ENCODE assay signal across 14 cellular contexts in genomic region chr12:106170285-106170684, GRCh38. TPM values are rescaled to one million over a fixed set of nuclear protein-coding genes. Genes with fewer than 3 reads are reported as not detected.
DNase-seq lines count a peak whose midpoint lies in the region; TF ChIP-seq lines count a peak whose summit lies in the region.
"Had no signal": no experiment of that assay in that cellular context is flagged by ENCODE, and none has a peak within 500 bp of the region (broad histone marks: within the 10 kb centered on the region; RNA-seq: fewer than 3 reads in every experiment).

No MANE protein-coding gene starts in this region.

- DNase-seq in DMS 273 (lab: John Stamatoyannopoulos, UW; ENCODE audit: unreplicated experiment): peak; percentile 25
- DNase-seq in DMS 273 treated with DMSO at 0.1 percent for 48 hours (lab: John Stamatoyannopoulos, UW): no peak
- peak; percentile 34 for DNase-seq in T1000 (lab: John Stamatoyannopoulos, UW)
- peak; percentile 22 for DNase-seq in fibroblast of the aortic adventitia (ENCODE audit: low read depth)
- DNase-seq in stromal cell of bone marrow (ENCODE audit: low read depth): peak; percentile 56
- DNase-seq in T-helper 2 cell: no peak
- no peak for DNase-seq in stimulated activated naive CD4-positive, alpha-beta T cell treated with Interleukin-2 at 50 U/mL for 16 hours (lab: John Stamatoyannopoulos, UW)
- DNase-seq in NCI-H2029 treated with DMSO at 0.1 percent for 48 hours (lab: John Stamatoyannopoulos, UW): no peak
- DNase-seq: activated CD4-positive, alpha-beta T cell treated with anti-CD3 and anti-CD28 coated beads, Interleukin-2, amount 50 U/mL, for 1 hour; esophagus squamous epithelium; NCI-H2171 treated with DMSO at 0.1 percent for 48 hours had no signal

- no peak overlapping the region for H3K4me3 ChIP-seq in fibroblast of the aortic adventitia (ENCODE audit: low read depth, low read length)
- H3K4me3 ChIP-seq: esophagus squamous epithelium, skin epidermis, thoracic aorta had no signal

- TF ChIP-seq CTCF in fibroblast of the aortic adventitia (IDR thresholded peaks at IDR 0.05; ENCODE audit: insufficient read depth, low read length): no peak

RNA-seq across cellular contexts. Expression of gene NUAK1, which starts 31.5 kb away (rescaled TPM):
- total RNA-seq in fibroblast of the aortic adventitia (ENCODE audit: low replicate concordance): 3.0 and 8.3 TPM in 2 replicates
- total RNA-seq: T-helper 2 cell treated with Interferon-gamma antibody and Interleukin-4, amounts not matched to agents 100 ng/mL and 5 ng/mL, for 36 hours had no signal

Comparison
In these comparisons a context has a peak if more than half of its experiments do, and no peak if none do; other contexts are left out.
1. DNase-seq: peak in DMS 273 (single experiment), T1000 (single experiment), fibroblast of the aortic adventitia (single experiment) and stromal cell of bone marrow (single experiment); none in DMS 273 treated with DMSO at 0.1 percent for 48 hours (single experiment), T-helper 2 cell (0 of 5), stimulated activated naive CD4-positive, alpha-beta T cell treated with Interleukin-2 at 50 U/mL for 16 hours (single experiment) and NCI-H2029 treated with DMSO at 0.1 percent for 48 hours (single experiment).